Comparison of ENCODE assay signal across 29 cellular contexts in the genomic region with DNA sequence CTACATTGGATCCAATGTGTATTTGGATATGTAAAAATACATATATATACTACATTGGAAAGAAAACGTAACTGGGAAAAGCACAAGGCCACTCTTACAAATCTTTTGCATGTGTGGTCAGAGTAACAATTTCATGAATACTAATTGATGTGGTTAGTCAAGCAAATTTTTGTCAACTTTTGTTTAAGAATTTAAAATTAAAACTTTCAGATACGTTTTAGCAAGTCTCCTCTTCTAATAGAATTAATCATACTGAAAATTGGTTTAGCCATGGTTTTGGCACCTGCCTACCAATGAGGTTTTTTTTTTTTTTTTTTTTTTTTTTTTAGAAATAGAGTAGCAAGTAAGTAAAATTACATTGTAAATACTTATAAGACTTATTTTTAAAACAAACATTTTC.
DNase-seq lines count a peak whose midpoint lies in the region; ATAC-seq, FAIRE-seq and TF ChIP-seq lines count a peak whose summit lies in the region.
"Had no signal": no experiment of that assay in that cellular context is flagged by ENCODE, and none has a peak within 500 bp of the region (broad histone marks: within the 10 kb centered on the region; RNA-seq: fewer than 3 reads in every experiment).

No MANE protein-coding gene starts in this region.

- peaks cover 31% of the 10 kb centered on the region for H3F3A ChIP-seq in SK-N-SH (replicated peaks; ENCODE audit: insufficient read depth)

- peaks cover 95% of the 10 kb centered on the region for H3K79me2 ChIP-seq in SK-N-SH (ENCODE audit: insufficient read depth)
- peaks cover 80% of the 10 kb centered on the region for H3K79me2 ChIP-seq in hepatocyte

- no peak for DNase-seq in SK-N-SH
- DNase-seq in WERI-Rb-1: no peak
- no peak for DNase-seq in hepatocyte (ENCODE audit: low spot score)
- no peak for DNase-seq in hippocampal formation (lab: John Stamatoyannopoulos, UW)
- DNase-seq in small intestine: no peak
- DNase-seq in heart left ventricle: no peak
- DNase-seq: activated CD4-positive, alpha-beta memory T cell treated with anti-CD3 and anti-CD28 coated beads for 36 hours; activated CD4-positive, CD25-positive, alpha-beta regulatory T cell treated with anti-CD3 and anti-CD28 coated beads, Interleukin-2, amount 50 U/mL, for 72 hours; activated CD8-positive, alpha-beta memory T cell treated with anti-CD3 and anti-CD28 coated beads, Interleukin-2, amount 50 U/mL, for 4 hours; activated naive CD4-positive, alpha-beta T cell treated with anti-CD3 and anti-CD28 coated beads, Interleukin-2, amount 50 U/mL, for 16 hours; amniotic stem cell; effector CD8-positive, alpha-beta T cell; foreskin keratinocyte; left cardiac atrium; mammary epithelial cell; NCI-H187; RPMI8226; stimulated activated naive CD8-positive, alpha-beta T cell treated with anti-CD3 and anti-CD28 coated beads, Interleukin-15, Interleukin-2, amounts not matched to agents 100 U/mL and 50 U/mL, for 24 hours had no signal

- TF ChIP-seq POLR2A in heart left ventricle (IDR thresholded peaks at IDR 0.05): no peak

- no peak overlapping the region for H3K4me2 ChIP-seq in SK-N-SH
- peak overlapping the region; percentile 35 for H3K4me2 ChIP-seq in hepatocyte

- ATAC-seq in SK-N-SH treated with all-trans-retinoic acid at 6 μM for 48 hours (no peak), HG02852 (IDR thresholded peaks at IDR 0.05; ENCODE audit: unreplicated experiment) (no peak), heart left ventricle (no peak)
- ATAC-seq: foreskin keratinocyte; HepG2; left cardiac atrium; sciatic nerve; stimulated activated naive CD8-positive, alpha-beta T cell treated with anti-CD3 and anti-CD28 coated beads, Interleukin-15, Interleukin-2, amounts not matched to agents 100 U/mL and 50 U/mL, for 24 hours had no signal

- POLR2A ChIA-PET in SK-N-SH (lab: Yijun Ruan, JAX): no interaction called here

- TF ChIP-seq EP300 in SK-N-SH (IDR thresholded peaks at IDR 0.05; ENCODE audit: borderline replicate concordance in 1 of 2, low read depth in 1 of 2, low read length in 1 of 2): no peak

- H3K27me3 ChIP-seq in SK-N-SH (ENCODE audit: insufficient read depth) (no peaks in the 10 kb centered on the region), WERI-Rb-1 (ENCODE audit: insufficient read depth, low read depth, severe bottlenecking) (no peaks in the 10 kb centered on the region), hepatocyte (no peaks in the 10 kb centered on the region), small intestine (ENCODE audit: control insufficient read depth in 2 of 2, insufficient read depth in 2 of 2, low read length in 2 of 2) (no peaks in the 10 kb centered on the region), heart left ventricle (no peaks in the 10 kb centered on the region)
- H3K27me3 ChIP-seq: foreskin keratinocyte, SJSA1, vagina had no signal

- no peaks in the 10 kb centered on the region for H3K9me2 ChIP-seq in SK-N-SH
- H3K9me2 ChIP-seq in hepatocyte (replicated peaks; ENCODE audit: insufficient read depth): no peaks in the 10 kb centered on the region

- H3K9me3 ChIP-seq in SK-N-SH: no peaks in the 10 kb centered on the region
- H3K9me3 ChIP-seq in WERI-Rb-1 (ENCODE audit: severe bottlenecking): no peaks in the 10 kb centered on the region
- no peaks in the 10 kb centered on the region for H3K9me3 ChIP-seq in hepatocyte (ENCODE audit: low read depth)
- no peaks in the 10 kb centered on the region for H3K9me3 ChIP-seq in small intestine (ENCODE audit: control insufficient read depth, low read depth)
- no peaks in the 10 kb centered on the region for H3K9me3 ChIP-seq in heart left ventricle
- H3K9me3 ChIP-seq: SJSA1, thoracic aorta, vagina had no signal

- no peak for TF ChIP-seq RAD21 in SK-N-SH (IDR thresholded peaks at IDR 0.05; ENCODE audit: low read length)

- H3K4me1 ChIP-seq in SK-N-SH (ENCODE audit: control insufficient read depth in 1 of 2, insufficient read depth in 2 of 2, low read depth in 1 of 2, low read length in 1 of 2) (peaks cover 11 to 31% of the 10 kb centered on the region in 2 experiments; a peak in 3 of 4 replicates), hepatocyte (ENCODE audit: insufficient read depth) (peaks cover 19% of the 10 kb centered on the region), small intestine (ENCODE audit: control insufficient read depth in 2 of 2, insufficient read depth in 1 of 2, low read depth in 1 of 2, low read length in 1 of 2) (no peaks in the 10 kb centered on the region), heart left ventricle (peaks cover 0 to 35% (median 8%) of the 10 kb centered on the region in 12 donors)
- H3K4me1 ChIP-seq: foreskin keratinocyte had no signal

- no peak for FAIRE-seq in small intestine (lab: Jason Lieb, UNC)
- FAIRE-seq: A204.1, bronchial epithelial cell, colon, HepG2, TTC549 had no signal

- H3K9ac ChIP-seq in SK-N-SH: no peak overlapping the region

- H4K20me1 ChIP-seq in SK-N-SH (ENCODE audit: insufficient read depth) (peaks cover 25% of the 10 kb centered on the region), hepatocyte (ENCODE audit: insufficient read depth, poor library complexity, severe bottlenecking) (no peaks in the 10 kb centered on the region)

- H3K36me3 ChIP-seq in SK-N-SH (replicated peaks in 1 of 2; ENCODE audit: control insufficient read depth in 1 of 2, insufficient read depth in 2 of 2, low read length in 1 of 2) (no peaks in the 10 kb centered on the region), WERI-Rb-1 (peaks cover 3% of the 10 kb centered on the region), hepatocyte (replicated peaks; ENCODE audit: insufficient read depth, low read depth) (no peaks in the 10 kb centered on the region), small intestine (ENCODE audit: control insufficient read depth in 2 of 2, insufficient read depth in 2 of 2, low read length in 2 of 2) (no peaks in the 10 kb centered on the region), heart left ventricle (no peaks in the 10 kb centered on the region)
- H3K36me3 ChIP-seq: SJSA1, thoracic aorta, vagina had no signal

- H3K4me3 ChIP-seq in SK-N-SH (ENCODE audit: low read depth in 2 of 2, low read length in 1 of 2) (no peak overlapping the region), WERI-Rb-1 (ENCODE audit: low read depth, low read length) (peak overlapping the region; percentile 99), hepatocyte (no peak overlapping the region), small intestine (ENCODE audit: low read depth in 1 of 2, low read length in 2 of 2) (no peak overlapping the region), heart left ventricle (no peak overlapping the region)
- H3K4me3 ChIP-seq: SJSA1, thoracic aorta, vagina had no signal

- WGBS in SK-N-SH (ENCODE audit: low lambda C conversion rate): 91% methylated on average over 2 of the region's 2 CpGs
- WGBS in hepatocyte (ENCODE audit: low lambda C conversion rate, missing lambda C conversion rate): 89% methylated on average over 2 of the region's 2 CpGs
- 69 to 76% (median 73%) methylated on average over 2 of the region's 2 CpGs for WGBS in small intestine, 3 donors
- WGBS in heart left ventricle, 4 donors: 86 to 94% (median 90%) methylated on average over 2 of the region's 2 CpGs

- intact Hi-C loops in heart left ventricle (cut with DNase I): loop anchor here in 1 of 10 donors (10.0 kb wide), 1 partner anchor 61 kb away; no protein-coding TSS in a partner anchor

- CTCF ChIA-PET in SK-N-SH (lab: Yijun Ruan, JAX): interaction anchor here (0.8 to 6.9 kb wide), 4 partner anchors 17 to 727 kb away, joined by 3 to 33 read pairs (median 3); no protein-coding TSS in a partner anchor

- no peak overlapping the region for H2AFZ ChIP-seq in SK-N-SH (ENCODE audit: low read depth)
- H2AFZ ChIP-seq in hepatocyte: no peak overlapping the region

- TF ChIP-seq CTCF in SK-N-SH (IDR thresholded peaks at IDR 0.05) (no peak), WERI-Rb-1 (IDR thresholded peaks at IDR 0.05; ENCODE audit: low read depth, low read length) (no peak), hepatocyte (IDR thresholded peaks at IDR 0.05; ENCODE audit: poor library complexity) (no peak), heart left ventricle (IDR thresholded peaks at IDR 0.05) (no peak)

- H3K27ac ChIP-seq in SK-N-SH (ENCODE audit: low read depth in 2 of 2, low read length in 1 of 2): peak overlapping the region; percentile 0 to 74; a peak in 2 of 4 replicates
- H3K27ac ChIP-seq in WERI-Rb-1: no peak overlapping the region
- H3K27ac ChIP-seq in hepatocyte: no peak overlapping the region
- no peak overlapping the region for H3K27ac ChIP-seq in small intestine (ENCODE audit: low read depth in 1 of 2, low read length in 1 of 2)
- no peak overlapping the region for H3K27ac ChIP-seq in heart left ventricle
- H3K27ac ChIP-seq: foreskin keratinocyte, SJSA1, thoracic aorta had no signal

TF ChIP-seq in SK-N-SH, 30 proteins besides CTCF, POLR2A, EP300 and RAD21 (continues in another document):
- TF ChIP-seq SIN3A (IDR thresholded peaks at IDR 0.05; ENCODE audit: borderline replicate concordance, low read depth, low read length): no peak
- no peak for TF ChIP-seq RFX5 (IDR thresholded peaks at IDR 0.05; ENCODE audit: low read length)

TF ChIP-seq in SK-N-SH treated with all-trans-retinoic acid at 6 μM for 48 hours, 23 proteins besides CTCF, POLR2A, EP300 and RAD21 (continues in another document):
- TF ChIP-seq OSR1 (CRISPR knock-in tag; IDR thresholded peaks at IDR 0.05): no peak
- no peak for TF ChIP-seq TOX (CRISPR knock-in tag; IDR thresholded peaks at IDR 0.05; ENCODE audit: borderline replicate concordance)
- TF ChIP-seq, protein P1, sequence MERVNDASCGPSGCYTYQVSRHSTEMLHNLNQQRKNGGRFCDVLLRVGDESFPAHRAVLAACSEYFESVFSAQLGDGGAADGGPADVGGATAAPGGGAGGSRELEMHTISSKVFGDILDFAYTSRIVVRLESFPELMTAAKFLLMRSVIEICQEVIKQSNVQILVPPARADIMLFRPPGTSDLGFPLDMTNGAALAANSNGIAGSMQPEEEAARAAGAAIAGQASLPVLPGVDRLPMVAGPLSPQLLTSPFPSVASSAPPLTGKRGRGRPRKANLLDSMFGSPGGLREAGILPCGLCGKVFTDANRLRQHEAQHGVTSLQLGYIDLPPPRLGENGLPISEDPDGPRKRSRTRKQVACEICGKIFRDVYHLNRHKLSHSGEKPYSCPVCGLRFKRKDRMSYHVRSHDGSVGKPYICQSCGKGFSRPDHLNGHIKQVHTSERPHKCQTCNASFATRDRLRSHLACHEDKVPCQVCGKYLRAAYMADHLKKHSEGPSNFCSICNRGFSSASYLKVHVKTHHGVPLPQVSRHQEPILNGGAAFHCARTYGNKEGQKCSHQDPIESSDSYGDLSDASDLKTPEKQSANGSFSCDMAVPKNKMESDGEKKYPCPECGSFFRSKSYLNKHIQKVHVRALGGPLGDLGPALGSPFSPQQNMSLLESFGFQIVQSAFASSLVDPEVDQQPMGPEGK (CRISPR knock-in tag; IDR thresholded peaks at IDR 0.05; ENCODE audit: borderline replicate concordance): no peak
- no peak for TF ChIP-seq RARB (CRISPR knock-in tag; IDR thresholded peaks at IDR 0.05)
- no peak for TF ChIP-seq ZNF70 (CRISPR knock-in tag; IDR thresholded peaks at IDR 0.05)
- no peak for TF ChIP-seq GLIS3 (CRISPR knock-in tag; IDR thresholded peaks at IDR 0.05)
- TF ChIP-seq SNAI2 (CRISPR knock-in tag; IDR thresholded peaks at IDR 0.05): no peak
- TF ChIP-seq TCF4 (CRISPR knock-in tag; IDR thresholded peaks at IDR 0.05; ENCODE audit: borderline replicate concordance): no peak
- TF ChIP-seq ARNTL (CRISPR knock-in tag; IDR thresholded peaks at IDR 0.05; ENCODE audit: borderline replicate concordance, low read depth): no peak

Comparison
In these comparisons a context has a peak if more than half of its experiments do, and no peak if none do; other contexts are left out.
1. H3K27ac ChIP-seq: peak in SK-N-SH (2 of 2); none in WERI-Rb-1 (single experiment), hepatocyte (single experiment), small intestine (0 of 2) and heart left ventricle (0 of 12).